Comparison of ENCODE assay signal across 28 cellular contexts in genomic region chr22:41140365-41140957, GRCh38. TPM values are rescaled to one million over a fixed set of nuclear protein-coding genes. Genes with fewer than 3 reads are reported as not detected.
DNase-seq lines count a peak whose midpoint lies in the region; ATAC-seq and TF ChIP-seq lines count a peak whose summit lies in the region.
"Had no signal": no experiment of that assay in that cellular context is flagged by ENCODE, and none has a peak within 500 bp of the region (broad histone marks: within the 10 kb centered on the region; RNA-seq: fewer than 3 reads in every experiment).

No MANE protein-coding gene starts in this region.

- peak; percentile 79 to 90 for ATAC-seq in lower lobe of right lung
- ATAC-seq: activated CD8-positive, alpha-beta T cell treated with anti-CD3 and anti-CD28 coated beads for 36 hours; activated T-helper 17 cell treated with anti-CD3 and anti-CD28 coated beads, Interleukin-2, amount 50 U/mL, for 72 hours; gastroesophageal sphincter; left colon; natural killer cell treated with Interleukin-12 subunit alpha and Interleukin-12 subunit beta and Interleukin-15 and Interleukin-18, amount 100 ng/mL, for 72 hours; stimulated activated naive CD8-positive, alpha-beta T cell treated with anti-CD3 and anti-CD28 coated beads, Interleukin-15, Interleukin-2, amounts not matched to agents 100 U/mL and 50 U/mL, for 24 hours had no signal

- H2AFZ ChIP-seq in GM23248: no peak overlapping the region

- no peaks in the 10 kb centered on the region for H3K9me3 ChIP-seq in GM23248 (ENCODE audit: low read depth)
- H3K9me3 ChIP-seq in lower lobe of right lung: no peaks in the 10 kb centered on the region
- H3K9me3 ChIP-seq: BLaER1 treated with 17β-estradiol and CSF1 and Interleukin-3, amounts not matched to agents 10 nM and 100 nM; gastroesophageal sphincter; testis; vagina had no signal

- H3K4me3 ChIP-seq in GM23248 (no peak overlapping the region), dorsolateral prefrontal cortex (peak overlapping the region in 1 of 59 donors; percentile 10), lower lobe of right lung (no peak overlapping the region), H7 (ENCODE audit: insufficient read depth, low read depth, low read length) (no peak overlapping the region)
- H3K4me3 ChIP-seq: BLaER1 treated with 17β-estradiol and CSF1 and Interleukin-3, amounts not matched to agents 10 nM and 100 nM; gastroesophageal sphincter; testis; vagina had no signal

- no peak for TF ChIP-seq CTCF in dorsolateral prefrontal cortex (IDR thresholded peaks at IDR 0.05 in 54 of 56, conservative IDR thresholded peaks at IDR 0.05 in 2 of 56; ENCODE audit: low read depth in 1 of 56, partially characterized antibody in 56 of 56)
- TF ChIP-seq CTCF in lower lobe of right lung (IDR thresholded peaks at IDR 0.05): no peak
- no peak for TF ChIP-seq CTCF in MCF 10A (IDR thresholded peaks at IDR 0.05; ENCODE audit: unreplicated experiment)

- no peaks in the 10 kb centered on the region for H3K9me2 ChIP-seq in GM23248 (ENCODE audit: insufficient read depth)

- H3K27ac ChIP-seq in GM23248 (no peak overlapping the region), dorsolateral prefrontal cortex (peak overlapping the region in 37 of 59 donors; percentile 2 to 67 (median 32)), lower lobe of right lung (no peak overlapping the region)
- H3K27ac ChIP-seq: BLaER1 treated with 17β-estradiol and CSF1 and Interleukin-3, amounts not matched to agents 10 nM and 100 nM; gastroesophageal sphincter; testis; vagina had no signal

- no peak overlapping the region for H3K4me3 Mint-ChIP-seq in MCF 10A (ENCODE audit: unreplicated experiment)
- H3K4me3 Mint-ChIP-seq: activated CD8-positive, alpha-beta T cell treated with anti-CD3 and anti-CD28 coated beads for 36 hours; activated naive CD4-positive, alpha-beta T cell treated with anti-CD3 and anti-CD28 coated beads, Interleukin-2, amount 10 ng/mL, durations not matched to agents 7 days and 5 days; activated T-helper 17 cell treated with anti-CD3 and anti-CD28 coated beads, Interleukin-2, amount 50 U/mL, for 72 hours; brain; immature natural killer cell; natural killer cell treated with Interleukin-12 subunit alpha and Interleukin-12 subunit beta and Interleukin-15 and Interleukin-18, amount 100 ng/mL, for 72 hours had no signal

- H3K4me1 Mint-ChIP-seq in MCF 10A (ENCODE audit: insufficient read depth, unreplicated experiment): no peaks in the 10 kb centered on the region
- H3K4me1 Mint-ChIP-seq: activated naive CD4-positive, alpha-beta T cell treated with anti-CD3 and anti-CD28 coated beads, Interleukin-2, amount 10 ng/mL, durations not matched to agents 7 days and 5 days; activated T-helper 17 cell treated with anti-CD3 and anti-CD28 coated beads, Interleukin-2, amount 50 U/mL, for 72 hours; brain; immature natural killer cell had no signal

- H3K79me2 ChIP-seq in GM23248 (ENCODE audit: insufficient read depth): peaks cover 94% of the 10 kb centered on the region

- no TSS peak for BruUV-seq in MCF 10A (replicated peaks; lab: Mats Ljungman, UMichigan)

- H3K36me3 Mint-ChIP-seq in MCF 10A (ENCODE audit: insufficient read depth, unreplicated experiment): peaks cover 96% of the 10 kb centered on the region

- in situ Hi-C loops in GM23248 (cut with MboI): no loop called here

- intact Hi-C loops in dorsolateral prefrontal cortex (cut with DNase I): no loop called here
- intact Hi-C loops in lower lobe of right lung (cut with DNase I): no loop called here
- intact Hi-C loops in posterior cingulate gyrus (cut with DNase I): no loop called here
- intact Hi-C loops in MCF 10A (cut with micrococcal nuclease): no loop called here

- WGBS in GM23248 (ENCODE audit: low coverage in 1 of 2, low lambda C conversion rate in 2 of 2, missing lambda C conversion rate in 2 of 2), 2 experiments: 42 to 48% methylated on average over 10 of the region's 10 CpGs

- no peaks in the 10 kb centered on the region for H3K27me3 Mint-ChIP-seq in MCF 10A (ENCODE audit: insufficient read depth, unreplicated experiment)
- H3K27me3 Mint-ChIP-seq: activated CD8-positive, alpha-beta T cell treated with anti-CD3 and anti-CD28 coated beads for 36 hours; activated naive CD4-positive, alpha-beta T cell treated with anti-CD3 and anti-CD28 coated beads, Interleukin-2, amount 10 ng/mL, durations not matched to agents 7 days and 5 days; activated T-helper 17 cell treated with anti-CD3 and anti-CD28 coated beads, Interleukin-2, amount 50 U/mL, for 72 hours; brain; natural killer cell treated with Interleukin-12 subunit alpha and Interleukin-12 subunit beta and Interleukin-15 and Interleukin-18, amount 100 ng/mL, for 72 hours had no signal

- H3K36me3 ChIP-seq in GM23248 (ENCODE audit: low read depth) (peaks cover 89% of the 10 kb centered on the region), lower lobe of right lung (peaks cover 100% of the 10 kb centered on the region), H7 (replicated peaks; ENCODE audit: control insufficient read depth, insufficient read depth, low read length) (peaks cover 50% of the 10 kb centered on the region)

- no peaks in the 10 kb centered on the region for H3K4me1 ChIP-seq in GM23248 (ENCODE audit: insufficient read depth)
- H3K4me1 ChIP-seq in lower lobe of right lung: no peaks in the 10 kb centered on the region
- H3K4me1 ChIP-seq: BLaER1 treated with 17β-estradiol and CSF1 and Interleukin-3, amounts not matched to agents 10 nM and 100 nM; gastroesophageal sphincter; testis; vagina had no signal

- H3K27me3 ChIP-seq in GM23248 (replicated peaks; ENCODE audit: insufficient read depth): no peaks in the 10 kb centered on the region
- H3K27me3 ChIP-seq in dorsolateral prefrontal cortex: no peaks in the 10 kb centered on the region
- H3K27me3 ChIP-seq in lower lobe of right lung (ENCODE audit: low read depth): no peaks in the 10 kb centered on the region
- no peaks in the 10 kb centered on the region for H3K27me3 ChIP-seq in H7 (ENCODE audit: control insufficient read depth, insufficient read depth, low read length)
- H3K27me3 ChIP-seq: BLaER1 treated with 17β-estradiol and CSF1 and Interleukin-3, amounts not matched to agents 10 nM and 100 nM; gastroesophageal sphincter; testis; vagina had no signal

- POLR2A ChIA-PET in MCF 10A (lab: Yijun Ruan, JAX): no interaction called here

- H4K20me1 ChIP-seq in GM23248 (ENCODE audit: insufficient read depth): no peaks in the 10 kb centered on the region; the same call in 1 of the 2 replicates

- CTCF ChIA-PET in MCF 10A (lab: Yijun Ruan, JAX): no interaction called here

- H3K27ac Mint-ChIP-seq in MCF 10A (ENCODE audit: low read depth, unreplicated experiment): no peak overlapping the region
- H3K27ac Mint-ChIP-seq: activated CD8-positive, alpha-beta T cell treated with anti-CD3 and anti-CD28 coated beads for 36 hours; activated naive CD4-positive, alpha-beta T cell treated with anti-CD3 and anti-CD28 coated beads, Interleukin-2, amount 10 ng/mL, durations not matched to agents 7 days and 5 days; activated T-helper 17 cell treated with anti-CD3 and anti-CD28 coated beads, Interleukin-2, amount 50 U/mL, for 72 hours; natural killer cell treated with Interleukin-12 subunit alpha and Interleukin-12 subunit beta and Interleukin-15 and Interleukin-18, amount 100 ng/mL, for 72 hours had no signal

- peaks cover 11% of the 10 kb centered on the region for H3F3A ChIP-seq in GM23248 (ENCODE audit: insufficient read depth)

- H3K9me3 Mint-ChIP-seq in MCF 10A (ENCODE audit: unreplicated experiment): no peaks in the 10 kb centered on the region
- H3K9me3 Mint-ChIP-seq: activated CD8-positive, alpha-beta T cell treated with anti-CD3 and anti-CD28 coated beads for 36 hours; activated naive CD4-positive, alpha-beta T cell treated with anti-CD3 and anti-CD28 coated beads, Interleukin-2, amount 10 ng/mL, durations not matched to agents 7 days and 5 days; activated T-helper 17 cell treated with anti-CD3 and anti-CD28 coated beads, Interleukin-2, amount 50 U/mL, for 72 hours; brain; immature natural killer cell; natural killer cell treated with Interleukin-12 subunit alpha and Interleukin-12 subunit beta and Interleukin-15 and Interleukin-18, amount 100 ng/mL, for 72 hours had no signal

- peak; percentile 42 for DNase-seq in GM23248
- peak in 7 of 10 donors; percentile 7 to 54 (median 45) for DNase-seq in dorsolateral prefrontal cortex
- peak; percentile 50 for DNase-seq in lower lobe of right lung
- peak in 8 of 10 donors; percentile 15 to 89 (median 24) for DNase-seq in posterior cingulate gyrus
- DNase-seq in NCI-H128 (lab: John Stamatoyannopoulos, UW; ENCODE audit: unreplicated experiment): no peak
- no peak for DNase-seq in H7
- no peak for DNase-seq in MCF 10A (ENCODE audit: unreplicated experiment)
- DNase-seq: activated CD4-positive, alpha-beta T cell treated with anti-CD3 and anti-CD28 coated beads for 1 hour; activated CD8-positive, alpha-beta memory T cell treated with anti-CD3 and anti-CD28 coated beads, Interleukin-2, amount 50 U/mL, for 48 hours; activated CD8-positive, alpha-beta T cell treated with anti-CD3 and anti-CD28 coated beads for 36 hours; activated naive CD4-positive, alpha-beta T cell treated with anti-CD3 and anti-CD28 coated beads, Interleukin-2, amount 10 ng/mL, durations not matched to agents 7 days and 5 days; DMS153; immature natural killer cell; left colon; NCI-H1092 treated with DMSO at 0.1 percent for 48 hours; NCI-H187 treated with DMSO at 0.1 percent for 48 hours; NCI-H2227 treated with DMSO at 0.1 percent for 48 hours; NCI-H69; SIG-M5; stimulated activated CD4-positive, alpha-beta T cell treated with anti-CD3 and anti-CD28 coated beads, Interleukin-1b, Interleukin-23, amount 100 ng/mL, for 48 hours; stimulated activated naive CD8-positive, alpha-beta T cell treated with anti-CD3 and anti-CD28 coated beads, Interleukin-15, Interleukin-2, amounts not matched to agents 100 U/mL and 50 U/mL, for 24 hours; testis had no signal

- H3K9ac ChIP-seq in GM23248: no peak overlapping the region
- H3K9ac ChIP-seq: BLaER1 treated with 17β-estradiol and CSF1 and Interleukin-3, amounts not matched to agents 10 nM and 100 nM had no signal

- no peak overlapping the region for H3K4me2 ChIP-seq in GM23248 (ENCODE audit: unreplicated experiment)
- H3K4me2 ChIP-seq: BLaER1 treated with 17β-estradiol and CSF1 and Interleukin-3, amounts not matched to agents 10 nM and 100 nM had no signal

RNA-seq across cellular contexts. Expression of gene EP300, which starts 48.1 kb away (rescaled TPM):
- total RNA-seq in GM23248 (2014; rRNA removed; shearing (Covaris generic)): 18.8 and 23.4 TPM in 2 replicates
- 11.4 and 11.6 TPM in 2 replicates for polyA plus RNA-seq in GM23248 (2016; fragmentation: Nextera tagmentation; extraction: Ambion mirVana)
- total RNA-seq in dorsolateral prefrontal cortex: 100 to 1,000 TPM in 9 of 120 experiments, 10 to 100 TPM in 111; 54.8 to 135 (median 82.7) TPM
- total RNA-seq in lower lobe of right lung: 73.7 TPM
- 32.8 and 60.0 TPM in 2 replicates for total RNA-seq in H7 (2014; rRNA removed; shearing (Covaris generic))
- total RNA-seq in MCF 10A (2022): 53.3 and 54.1 TPM in 2 replicates

Comparison
In these comparisons a context has a peak if more than half of its experiments do, and no peak if none do; other contexts are left out.
1. DNase-seq: peak in GM23248 (single experiment), dorsolateral prefrontal cortex (7 of 10), lower lobe of right lung (single experiment) and posterior cingulate gyrus (8 of 10); none in NCI-H128 (single experiment), H7 (single experiment) and MCF 10A (single experiment).
2. H3K27ac ChIP-seq: peak in dorsolateral prefrontal cortex (37 of 59); none in GM23248 (single experiment) and lower lobe of right lung (single experiment).